In the genomic region with DNA sequence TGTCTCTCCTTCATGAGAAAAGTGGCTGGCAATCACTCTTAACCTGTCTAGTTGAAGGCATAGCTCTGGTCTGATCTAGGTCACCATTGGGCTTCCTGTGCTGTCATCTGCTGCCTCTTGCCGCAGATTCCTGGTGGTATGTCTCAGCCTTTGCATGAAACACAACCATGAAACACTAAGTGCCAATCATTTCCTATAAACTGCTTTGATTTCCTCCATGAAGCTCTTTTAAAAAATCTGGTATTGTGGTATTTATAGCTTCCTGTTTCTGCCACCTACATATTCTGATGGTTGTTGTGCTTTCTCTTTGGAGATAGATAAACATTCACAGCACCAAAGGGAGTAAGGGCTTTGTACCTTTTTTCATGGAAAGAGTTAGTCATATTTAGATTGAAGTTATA, we compare ENCODE assay signal across 11 cellular contexts.
DNase-seq lines count a peak whose midpoint lies in the region; ATAC-seq and TF ChIP-seq lines count a peak whose summit lies in the region.
"Had no signal": no experiment of that assay in that cellular context is flagged by ENCODE, and none has a peak within 500 bp of the region (broad histone marks: within the 10 kb centered on the region; RNA-seq: fewer than 3 reads in every experiment).

No MANE protein-coding gene starts in this region.

- WGBS in heart right ventricle, 2 donors: 84 to 95% methylated on average over 1 of the region's 1 CpG

- no peak for TF ChIP-seq CTCF in heart right ventricle (IDR thresholded peaks at IDR 0.05)

- H3K4me3 Mint-ChIP-seq in activated naive CD8-positive, alpha-beta T cell treated with anti-CD3 and anti-CD28 coated beads for 36 hours: peak overlapping the region; percentile 53

- no peaks in the 10 kb centered on the region for H3K27me3 ChIP-seq in heart right ventricle
- H3K27me3 ChIP-seq: ovary had no signal

- peaks cover 77% of the 10 kb centered on the region for H3K4me1 Mint-ChIP-seq in activated naive CD8-positive, alpha-beta T cell treated with anti-CD3 and anti-CD28 coated beads for 36 hours

- peak; percentile 61 to 65 for DNase-seq in activated CD4-positive, alpha-beta T cell treated with anti-CD3 and anti-CD28 coated beads for 4 hours
- peak; percentile 61 for DNase-seq in activated naive CD8-positive, alpha-beta T cell treated with anti-CD3 and anti-CD28 coated beads for 36 hours
- DNase-seq in stimulated activated CD4-positive, alpha-beta T cell treated with anti-CD3 and anti-CD28 coated beads, TNF-alpha, amount 100 ng/mL, for 4 hours (ENCODE audit: low read depth in 3 of 3): peak in 2 of 3 experiments; percentile 24 to 48
- DNase-seq in heart right ventricle: no peak
- no peak for DNase-seq in NCI-H2196 (lab: John Stamatoyannopoulos, UW; ENCODE audit: unreplicated experiment)
- DNase-seq in anterior cingulate cortex (lab: John Stamatoyannopoulos, UW): no peak
- DNase-seq: NCI-H1694, ovary, PC-9 had no signal

- no peaks in the 10 kb centered on the region for H3K36me3 ChIP-seq in heart right ventricle
- H3K36me3 ChIP-seq: ovary had no signal

- no peak overlapping the region for H3K27ac ChIP-seq in heart right ventricle
- H3K27ac ChIP-seq: ovary, PC-9 had no signal

- ATAC-seq in GM19328 (IDR thresholded peaks at IDR 0.05; ENCODE audit: unreplicated experiment) (peak; percentile 42), heart right ventricle (no peak), GM21360 (IDR thresholded peaks at IDR 0.05; ENCODE audit: unreplicated experiment) (no peak)

- H3K4me1 ChIP-seq in heart right ventricle: no peaks in the 10 kb centered on the region

- peaks cover 9% of the 10 kb centered on the region for H3K9me3 Mint-ChIP-seq in activated naive CD8-positive, alpha-beta T cell treated with anti-CD3 and anti-CD28 coated beads for 36 hours

- H3K4me3 ChIP-seq in heart right ventricle: no peak overlapping the region
- H3K4me3 ChIP-seq: ovary, PC-9 had no signal

- intact Hi-C loops in heart right ventricle (cut with DNase I): no loop called here

- no peaks in the 10 kb centered on the region for H3K9me3 ChIP-seq in heart right ventricle
- H3K9me3 ChIP-seq: ovary had no signal

- no peaks in the 10 kb centered on the region for H3K27me3 Mint-ChIP-seq in activated naive CD8-positive, alpha-beta T cell treated with anti-CD3 and anti-CD28 coated beads for 36 hours

- H3K27ac Mint-ChIP-seq in activated naive CD8-positive, alpha-beta T cell treated with anti-CD3 and anti-CD28 coated beads for 36 hours: peak overlapping the region; percentile 94

- H3K36me3 Mint-ChIP-seq in activated naive CD8-positive, alpha-beta T cell treated with anti-CD3 and anti-CD28 coated beads for 36 hours: peaks cover 7% of the 10 kb centered on the region

Comparison
In these comparisons a context has a peak if more than half of its experiments do, and no peak if none do; other contexts are left out.
1. DNase-seq: peak in activated CD4-positive, alpha-beta T cell treated with anti-CD3 and anti-CD28 coated beads for 4 hours (2 of 2), activated naive CD8-positive, alpha-beta T cell treated with anti-CD3 and anti-CD28 coated beads for 36 hours (single experiment) and stimulated activated CD4-positive, alpha-beta T cell treated with anti-CD3 and anti-CD28 coated beads, TNF-alpha, amount 100 ng/mL, for 4 hours (2 of 3); none in heart right ventricle (0 of 2), NCI-H2196 (single experiment) and anterior cingulate cortex (0 of 58).